9 cellular contexts compared by ENCODE assay signal in the genomic region with DNA sequence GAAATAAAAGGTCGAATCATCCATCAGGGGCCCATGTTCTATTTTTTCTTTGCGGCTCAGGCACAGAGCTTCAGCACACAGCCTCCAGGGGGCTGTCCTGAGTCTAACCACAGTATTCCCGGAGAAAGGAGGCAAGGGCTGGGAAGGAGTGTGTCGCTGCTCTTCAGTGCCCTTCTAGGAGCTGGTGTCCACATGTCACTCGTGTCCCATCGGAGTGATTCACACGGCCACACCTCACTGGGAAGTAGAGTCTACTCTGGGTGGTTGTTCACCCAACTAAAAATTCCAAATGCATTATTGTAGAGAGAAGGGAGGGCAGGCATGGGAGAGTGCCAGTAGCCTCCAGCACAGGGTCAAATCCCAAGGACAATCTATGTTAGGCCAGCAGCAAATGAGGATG.
DNase-seq lines count a peak whose midpoint lies in the region; FAIRE-seq and TF ChIP-seq lines count a peak whose summit lies in the region.
"Had no signal": no experiment of that assay in that cellular context is flagged by ENCODE, and none has a peak within 500 bp of the region (broad histone marks: within the 10 kb centered on the region; RNA-seq: fewer than 3 reads in every experiment).

No MANE protein-coding gene starts in this region.

- H3K79me1 ChIP-seq in neuronal stem cell (ENCODE audit: low read depth, low read length), result no peaks in the 10 kb centered on the region

- WGBS in neuronal stem cell (ENCODE audit: extremely low coverage in 2 of 2, insufficient read length in 2 of 2, insufficient replicate concordance in 1 of 2), 2 donors, result no CpG with 5 or more reads among the region's 7 CpGs

- H3K23ac ChIP-seq in neuronal stem cell (ENCODE audit: low read depth, low read length, poor library complexity), result no peak overlapping the region

- no peak overlapping the region for H2BK15ac ChIP-seq in neuronal stem cell (ENCODE audit: low read length)

- no peak overlapping the region for H3K4me2 ChIP-seq in neuronal stem cell (ENCODE audit: insufficient read depth, low read length, poor library complexity, severe bottlenecking)

- H3K4me1 ChIP-seq in neuronal stem cell (ENCODE audit: control insufficient read depth in 2 of 2, insufficient read depth in 1 of 2, low read depth in 1 of 2, low read length in 2 of 2), result peaks cover 5 to 6% of the 10 kb centered on the region in 2 donors

- H3K18ac ChIP-seq in neuronal stem cell (ENCODE audit: low read length), result peak overlapping the region; percentile 33

- H3K14ac ChIP-seq in neuronal stem cell (ENCODE audit: low read length), result peak overlapping the region; percentile 58

- H4K8ac ChIP-seq in neuronal stem cell (ENCODE audit: low read depth, low read length), result no peak overlapping the region

- H3K27me3 ChIP-seq in neuronal stem cell (ENCODE audit: control insufficient read depth in 3 of 3, insufficient read depth in 3 of 3, low read depth in 1 of 3, low read length in 3 of 3), result peaks cover 0 to 22% (median 12%) of the 10 kb centered on the region in 3 experiments

- peaks cover 0 to 1% of the 10 kb centered on the region in 2 donors for H3K9me3 ChIP-seq in neuronal stem cell (replicated peaks in 1 of 2; ENCODE audit: control insufficient read depth in 2 of 2, insufficient read depth in 1 of 2, low read depth in 1 of 2, low read length in 2 of 2)

- no peak for DNase-seq in LNCaP clone FGC (ENCODE audit: low read depth)
- DNase-seq in choroid plexus epithelial cell (ENCODE audit: low read depth), result peak; percentile 23
- DNase-seq in neuronal stem cell (ENCODE audit: low spot score), result no peak
- no peak for DNase-seq in NCI-H2081 (lab: John Stamatoyannopoulos, UW)
- DNase-seq in NOMO-1 treated with dmso at 0.1 percent for 144 hours (lab: John Stamatoyannopoulos, UW; ENCODE audit: unreplicated experiment), result no peak
- DNase-seq in activated CD8-positive, alpha-beta memory T cell treated with anti-CD3 and anti-CD28 coated beads, Interleukin-2, amount 50 U/mL, for 4 hours, result no peak
- no peak for DNase-seq in germinal center (ENCODE audit: low spot score)
- DNase-seq: stimulated activated naive B cell treated with anti-CD40 and anti-IgM and Interleukin-4, amounts not matched to agents 10 μg/mL and 1 μg/mL and 100 μg/mL, for 72 hours had no signal

- H2AFZ ChIP-seq in neuronal stem cell (ENCODE audit: low read length), result no peak overlapping the region

- no peaks in the 10 kb centered on the region for H3K36me3 ChIP-seq in neuronal stem cell (replicated peaks in 1 of 2; ENCODE audit: control insufficient read depth in 2 of 2, insufficient read depth in 2 of 2, low read length in 2 of 2)

- H3K27ac ChIP-seq in neuronal stem cell (replicated peaks; ENCODE audit: low read length), result no peak overlapping the region

- H2AK5ac ChIP-seq in neuronal stem cell (ENCODE audit: low read depth, low read length), result no peak overlapping the region

- no peak overlapping the region for H2BK120ac ChIP-seq in neuronal stem cell (ENCODE audit: low read depth, low read length)

- no peak overlapping the region for H3K9ac ChIP-seq in neuronal stem cell (ENCODE audit: low read depth, low read length, poor library complexity)

- FAIRE-seq in G401.6 (lab: Jason Lieb, UNC), result peak; percentile 93

- no peak overlapping the region for H2BK5ac ChIP-seq in neuronal stem cell (ENCODE audit: low read length)

- no peak overlapping the region for H4K91ac ChIP-seq in neuronal stem cell (ENCODE audit: low read depth, low read length, poor library complexity)

- H3K4me3 ChIP-seq in LNCaP clone FGC (ENCODE audit: low read depth, low read length), result no peak overlapping the region
- H3K4me3 ChIP-seq in choroid plexus epithelial cell (ENCODE audit: low read depth, low read length), result no peak overlapping the region
- no peak overlapping the region for H3K4me3 ChIP-seq in neuronal stem cell (ENCODE audit: low read length in 2 of 2)

- H3K4ac ChIP-seq in neuronal stem cell (ENCODE audit: low read length), result no peak overlapping the region

- peak; percentile 35 for TF ChIP-seq CTCF in LNCaP clone FGC (IDR thresholded peaks at IDR 0.05; ENCODE audit: control insufficient read depth, extremely low read depth, insufficient read depth)
- TF ChIP-seq CTCF in choroid plexus epithelial cell (conservative IDR thresholded peaks at IDR 0.05; ENCODE audit: low read depth, low read length), result peak; percentile 63

- no peak overlapping the region for H2BK12ac ChIP-seq in neuronal stem cell (ENCODE audit: low read length)
